ENCODE assay signal across 9 cellular contexts in genomic region chr19:19321143-19321577, GRCh38. TPM values are rescaled to one million over a fixed set of nuclear protein-coding genes. Genes with fewer than 3 reads are reported as not detected.
DNase-seq lines count a peak whose midpoint lies in the region; ATAC-seq and TF ChIP-seq lines count a peak whose summit lies in the region.
"Had no signal": no experiment of that assay in that cellular context is flagged by ENCODE, and none has a peak within 500 bp of the region (broad histone marks: within the 10 kb centered on the region; RNA-seq: fewer than 3 reads in every experiment).

No MANE protein-coding gene starts in this region.

- H3K4me1 ChIP-seq in transverse colon, result peaks cover 13 to 36% (median 23%) of the 10 kb centered on the region in 4 donors

- H3K9me3 ChIP-seq in transverse colon, result no peaks in the 10 kb centered on the region

- no peak for TF ChIP-seq POLR2A in lower leg skin (IDR thresholded peaks at IDR 0.05)
- TF ChIP-seq POLR2A in transverse colon (IDR thresholded peaks at IDR 0.05), result no peak

- DNase-seq in NOMO-1 treated with dmso at 0.1 percent for 144 hours (lab: John Stamatoyannopoulos, UW; ENCODE audit: unreplicated experiment), result peak; percentile 4
- peak; percentile 11 for DNase-seq in cerebellar cortex (ENCODE audit: low spot score)
- DNase-seq in lower leg skin (ENCODE audit: low spot score in 2 of 2), result no peak
- peak; percentile 19 for DNase-seq in transverse colon
- no peak for DNase-seq in H4 (ENCODE audit: low spot score)
- DNase-seq in hippocampal formation (lab: John Stamatoyannopoulos, UW), result no peak

- TF ChIP-seq EP300 in transverse colon (IDR thresholded peaks at IDR 0.05; ENCODE audit: low read depth), result no peak

- H3K36me3 ChIP-seq in transverse colon, result peaks cover 0 to 14% (median 6%) of the 10 kb centered on the region in 4 donors

- in situ Hi-C loops in transverse colon (cut with MboI; ENCODE audit: low pct_ligation_motif_present in 1 of 4, low pct_unique_long_range_greater_than_20kb in 1 of 4, low sequenced_read_pairs in 3 of 4), result no loop called here

- intact Hi-C loops in lower leg skin (cut with DNase I; ENCODE audit: low total_unique reads) (no loop called here), transverse colon (cut with DNase I; ENCODE audit: low total_unique reads) (loop anchor here (5.0 kb wide), 1 partner anchor 874 kb away; no protein-coding TSS in a partner anchor)

- 0 to 2% methylated on average over 19 to 32 of the region's 33 CpGs for WGBS in lower leg skin, 2 donors
- WGBS in transverse colon (ENCODE audit: low coverage in 1 of 2), 2 donors, result 0 to 2% methylated on average over 1 to 15 of the region's 33 CpGs

- H3K4me3 ChIP-seq in lower leg skin (ENCODE audit: low read depth, poor library complexity, severe bottlenecking) (peak overlapping the region; percentile 100), transverse colon (peak overlapping the region; percentile 96 to 98 (median 98))

- H3K27ac ChIP-seq in 22Rv1 (peak overlapping the region; percentile 81), transverse colon (peak overlapping the region; percentile 89 to 94 (median 94))

- ATAC-seq in GM19324 (IDR thresholded peaks at IDR 0.05; ENCODE audit: low FRiP score, unreplicated experiment), result peak; percentile 12

- no peaks in the 10 kb centered on the region for H3K27me3 ChIP-seq in transverse colon

- TF ChIP-seq CTCF in 22Rv1 (IDR thresholded peaks at IDR 0.05), result no peak
- no peak for TF ChIP-seq CTCF in lower leg skin (IDR thresholded peaks at IDR 0.05)
- no peak for TF ChIP-seq CTCF in transverse colon (IDR thresholded peaks at IDR 0.05)

RNA-seq across cellular contexts. Expression of gene MAU2, which starts 0.5 kb away (rescaled TPM):
- total RNA-seq in lower leg skin, result 100 to 1,000 TPM in 1 of 4 donors, 10 to 100 TPM in 3; 57.5 to 100 (median 69.8) TPM
- total RNA-seq in transverse colon, result 100 to 1,000 TPM in 1 of 4 donors, 10 to 100 TPM in 3; 59.1 to 214 (median 79.2) TPM
- 12.8 and 16.1 TPM in 2 replicates for total RNA-seq in H4 (2014; rRNA removed; shearing (Covaris generic))

RNA-seq across cellular contexts. Expression of gene SUGP1, which starts 0.9 kb away (rescaled TPM):
- total RNA-seq in lower leg skin (10 to 100 TPM; 16.1 to 40.2 (median 39.0) TPM), transverse colon (100 to 1,000 TPM in 1 of 4 donors, 10 to 100 TPM in 3; 31.1 to 118 (median 66.5) TPM)
- 26.1 and 28.8 TPM in 2 replicates for total RNA-seq in H4 (2014; rRNA removed; shearing (Covaris generic))

RNA-seq across cellular contexts. Expression of gene TM6SF2, which starts 48.1 kb away (rescaled TPM):
- under 1 TPM in 1 of 4 donors, not detected in 3; 0.20 TPM for total RNA-seq in lower leg skin
- total RNA-seq in transverse colon, result 10 to 100 TPM in 2 of 4 donors, 1 to 10 TPM in 2; 4.0 to 54.6 (median 17.5) TPM
- total RNA-seq in H4 (2014; rRNA removed; shearing (Covaris generic)), result not detected in 2 replicates
- total RNA-seq: glomerular endothelial cell had no signal

Comparison
In these comparisons a context has a peak if more than half of its experiments do, and no peak if none do; other contexts are left out.
1. DNase-seq: peak in NOMO-1 treated with dmso at 0.1 percent for 144 hours (single experiment), cerebellar cortex (single experiment) and transverse colon (single experiment); none in lower leg skin (0 of 2), H4 (single experiment) and hippocampal formation (0 of 2).